ENCODE assay signal across 1 cellular context in genomic region chr19:5352229-5352763, GRCh38.
TF ChIP-seq lines count a peak whose summit lies in the region.

No MANE protein-coding gene starts in this region.

TF ChIP-seq in GM23338, 12 proteins besides CTCF, POLR2A, EP300 and RAD21 (continued from another document):
- TF ChIP-seq, protein P1, sequence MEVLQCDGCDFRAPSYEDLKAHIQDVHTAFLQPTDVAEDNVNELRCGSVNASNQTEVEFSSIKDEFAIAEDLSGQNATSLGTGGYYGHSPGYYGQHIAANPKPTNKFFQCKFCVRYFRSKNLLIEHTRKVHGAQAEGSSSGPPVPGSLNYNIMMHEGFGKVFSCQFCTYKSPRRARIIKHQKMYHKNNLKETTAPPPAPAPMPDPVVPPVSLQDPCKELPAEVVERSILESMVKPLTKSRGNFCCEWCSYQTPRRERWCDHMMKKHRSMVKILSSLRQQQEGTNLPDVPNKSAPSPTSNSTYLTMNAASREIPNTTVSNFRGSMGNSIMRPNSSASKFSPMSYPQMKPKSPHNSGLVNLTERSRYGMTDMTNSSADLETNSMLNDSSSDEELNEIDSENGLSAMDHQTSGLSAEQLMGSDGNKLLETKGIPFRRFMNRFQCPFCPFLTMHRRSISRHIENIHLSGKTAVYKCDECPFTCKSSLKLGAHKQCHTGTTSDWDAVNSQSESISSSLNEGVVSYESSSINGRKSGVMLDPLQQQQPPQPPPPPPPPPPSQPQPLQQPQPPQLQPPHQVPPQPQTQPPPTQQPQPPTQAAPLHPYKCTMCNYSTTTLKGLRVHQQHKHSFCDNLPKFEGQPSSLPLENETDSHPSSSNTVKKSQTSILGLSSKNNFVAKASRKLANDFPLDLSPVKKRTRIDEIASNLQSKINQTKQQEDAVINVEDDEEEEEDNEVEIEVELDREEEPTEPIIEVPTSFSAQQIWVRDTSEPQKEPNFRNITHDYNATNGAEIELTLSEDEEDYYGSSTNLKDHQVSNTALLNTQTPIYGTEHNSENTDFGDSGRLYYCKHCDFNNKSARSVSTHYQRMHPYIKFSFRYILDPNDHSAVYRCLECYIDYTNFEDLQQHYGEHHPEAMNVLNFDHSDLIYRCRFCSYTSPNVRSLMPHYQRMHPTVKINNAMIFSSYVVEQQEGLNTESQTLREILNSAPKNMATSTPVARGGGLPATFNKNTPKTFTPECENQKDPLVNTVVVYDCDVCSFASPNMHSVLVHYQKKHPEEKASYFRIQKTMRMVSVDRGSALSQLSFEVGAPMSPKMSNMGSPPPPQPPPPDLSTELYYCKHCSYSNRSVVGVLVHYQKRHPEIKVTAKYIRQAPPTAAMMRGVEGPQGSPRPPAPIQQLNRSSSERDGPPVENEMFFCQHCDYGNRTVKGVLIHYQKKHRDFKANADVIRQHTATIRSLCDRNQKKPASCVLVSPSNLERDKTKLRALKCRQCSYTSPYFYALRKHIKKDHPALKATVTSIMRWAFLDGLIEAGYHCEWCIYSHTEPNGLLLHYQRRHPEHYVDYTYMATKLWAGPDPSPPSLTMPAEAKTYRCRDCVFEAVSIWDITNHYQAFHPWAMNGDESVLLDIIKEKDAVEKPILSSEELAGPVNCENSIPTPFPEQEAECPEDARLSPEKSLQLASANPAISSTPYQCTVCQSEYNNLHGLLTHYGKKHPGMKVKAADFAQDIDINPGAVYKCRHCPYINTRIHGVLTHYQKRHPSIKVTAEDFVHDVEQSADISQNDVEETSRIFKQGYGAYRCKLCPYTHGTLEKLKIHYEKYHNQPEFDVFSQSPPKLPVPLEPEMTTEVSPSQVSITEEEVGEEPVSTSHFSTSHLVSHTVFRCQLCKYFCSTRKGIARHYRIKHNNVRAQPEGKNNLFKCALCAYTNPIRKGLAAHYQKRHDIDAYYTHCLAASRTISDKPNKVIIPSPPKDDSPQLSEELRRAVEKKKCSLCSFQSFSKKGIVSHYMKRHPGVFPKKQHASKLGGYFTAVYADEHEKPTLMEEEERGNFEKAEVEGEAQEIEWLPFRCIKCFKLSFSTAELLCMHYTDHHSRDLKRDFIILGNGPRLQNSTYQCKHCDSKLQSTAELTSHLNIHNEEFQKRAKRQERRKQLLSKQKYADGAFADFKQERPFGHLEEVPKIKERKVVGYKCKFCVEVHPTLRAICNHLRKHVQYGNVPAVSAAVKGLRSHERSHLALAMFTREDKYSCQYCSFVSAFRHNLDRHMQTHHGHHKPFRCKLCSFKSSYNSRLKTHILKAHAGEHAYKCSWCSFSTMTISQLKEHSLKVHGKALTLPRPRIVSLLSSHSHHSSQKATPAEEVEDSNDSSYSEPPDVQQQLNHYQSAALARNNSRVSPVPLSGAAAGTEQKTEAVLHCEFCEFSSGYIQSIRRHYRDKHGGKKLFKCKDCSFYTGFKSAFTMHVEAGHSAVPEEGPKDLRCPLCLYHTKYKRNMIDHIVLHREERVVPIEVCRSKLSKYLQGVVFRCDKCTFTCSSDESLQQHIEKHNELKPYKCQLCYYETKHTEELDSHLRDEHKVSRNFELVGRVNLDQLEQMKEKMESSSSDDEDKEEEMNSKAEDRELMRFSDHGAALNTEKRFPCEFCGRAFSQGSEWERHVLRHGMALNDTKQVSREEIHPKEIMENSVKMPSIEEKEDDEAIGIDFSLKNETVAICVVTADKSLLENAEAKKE (CRISPR knock-in tag; IDR thresholded peaks at IDR 0.05): no peak
